ENCODE assay signal across 15 cellular contexts in the genomic region with DNA sequence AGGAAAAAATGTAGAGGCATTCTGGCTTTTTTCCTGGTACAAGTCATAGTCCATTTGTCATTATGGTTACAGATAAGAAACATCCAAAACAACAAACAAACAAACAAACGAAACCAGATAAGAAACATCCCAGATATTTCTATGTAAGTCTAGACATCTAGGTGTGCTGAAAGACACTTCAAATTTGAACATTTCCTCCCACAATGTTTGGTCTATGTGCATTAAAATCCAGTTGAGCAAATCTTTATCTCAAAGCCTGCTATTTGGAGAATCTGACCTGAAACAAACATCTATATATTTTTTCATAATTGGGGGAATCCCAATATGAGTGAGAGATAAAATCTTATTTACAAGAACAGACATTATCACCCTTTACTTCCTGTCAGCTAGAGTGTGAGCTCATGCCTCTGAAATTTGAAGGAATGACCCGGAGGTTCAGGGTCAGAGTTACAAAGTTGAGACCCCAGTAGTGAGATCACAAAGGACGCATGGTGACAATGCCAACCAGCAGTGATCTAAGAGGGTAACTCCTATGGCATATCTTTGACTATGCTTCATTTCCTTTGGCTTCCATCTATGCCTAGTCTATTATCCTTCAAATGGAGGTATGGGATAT.
A peak's percentile ranks its signal among the peaks of the same experiment; 100 is the strongest.
DNase-seq lines count a peak whose midpoint lies in the region; ATAC-seq and FAIRE-seq lines count a peak whose summit lies in the region.
"Had no signal": no experiment of that assay in that cellular context is flagged by ENCODE, and none has a peak within 500 bp of the region (broad histone marks: within the 10 kb centered on the region; RNA-seq: fewer than 3 reads in every experiment).

No MANE protein-coding gene starts in this region.

- DNase-seq in HT1080 (ENCODE audit: low read depth), result peak; percentile 15
- peak; percentile 50 for DNase-seq in RCC 7860 (ENCODE audit: low spot score)
- DNase-seq in kidney tubule cell (ENCODE audit: low spot score), result peak; percentile 50
- DNase-seq in NCI-H510A treated with DMSO at 0.1 percent for 48 hours (lab: John Stamatoyannopoulos, UW), result no peak
- DNase-seq: AML-193; Caco-2; CD8-positive, alpha-beta memory T cell; GM23248 had no signal

- ATAC-seq in GM18870 (IDR thresholded peaks at IDR 0.05; ENCODE audit: unreplicated experiment) (no peak), HG03378 (IDR thresholded peaks at IDR 0.05; ENCODE audit: unreplicated experiment) (no peak), GM18907 (IDR thresholded peaks at IDR 0.05; ENCODE audit: unreplicated experiment) (no peak)
- ATAC-seq: HCT116 had no signal

- FAIRE-seq in RCC 7860 (lab: Jason Lieb, UNC), result peak; percentile 11
- FAIRE-seq: G401.6, GM12892, H54 had no signal
